Comparison of ENCODE assay signal across 7 cellular contexts in genomic region chr6:37131104-37131959, GRCh38. TPM values are rescaled to one million over a fixed set of nuclear protein-coding genes. Genes with fewer than 3 reads are reported as not detected.
A peak's percentile ranks its signal among the peaks of the same experiment; 100 is the strongest.
DNase-seq lines count a peak whose midpoint lies in the region; ATAC-seq, FAIRE-seq and TF ChIP-seq lines count a peak whose summit lies in the region.

No MANE protein-coding gene starts in this region.

- no peaks in the 10 kb centered on the region for H3K36me3 ChIP-seq in mammary epithelial cell (ENCODE audit: insufficient read depth, low read length)
- H3K36me3 ChIP-seq in lower lobe of right lung: no peaks in the 10 kb centered on the region

- peak overlapping the region; percentile 41 for H2AFZ ChIP-seq in mammary epithelial cell (ENCODE audit: low read depth, low read length)

- H3K27ac ChIP-seq in mammary epithelial cell (ENCODE audit: insufficient read depth, low read depth, low read length) (no peak overlapping the region), lower lobe of right lung (peak overlapping the region; percentile 74)

- DNase-seq in NCI-H2107 (lab: John Stamatoyannopoulos, UW) (peak; percentile 25), mammary epithelial cell (no peak), lower lobe of right lung (peak; percentile 89), ureter (ENCODE audit: low spot score) (peak; percentile 79), RCC 7860 (ENCODE audit: low spot score) (no peak)
- no peak for DNase-seq in activated CD4-positive, alpha-beta T cell treated with anti-CD3 and anti-CD28 coated beads for 4 hours

- H3K27me3 ChIP-seq in mammary epithelial cell (ENCODE audit: insufficient read depth, low read length) (no peaks in the 10 kb centered on the region), lower lobe of right lung (ENCODE audit: low read depth) (no peaks in the 10 kb centered on the region)

- H3K4me1 ChIP-seq in mammary epithelial cell (ENCODE audit: insufficient read depth, low read length): peaks cover 64% of the 10 kb centered on the region
- peaks cover 49% of the 10 kb centered on the region for H3K4me1 ChIP-seq in lower lobe of right lung

- TF ChIP-seq CTCF in mammary epithelial cell (conservative IDR thresholded peaks at IDR 0.05 in 1 of 2, IDR thresholded peaks at IDR 0.05 in 1 of 2; ENCODE audit: extremely low read depth in 1 of 2, insufficient read depth in 1 of 2, low read depth in 1 of 2, low read length in 2 of 2) (no peak), lower lobe of right lung (IDR thresholded peaks at IDR 0.05) (no peak)

- peak; percentile 77 to 86 for ATAC-seq in lower lobe of right lung
- no peak for ATAC-seq in GM19395 (IDR thresholded peaks at IDR 0.05; ENCODE audit: unreplicated experiment)

- in situ Hi-C loops in mammary epithelial cell (cut with MboI; ENCODE audit: low sequenced_read_pairs in 2 of 2): loop anchor here in 1 of 2 donors (5.0 kb wide), 1 partner anchor 74 kb away; no protein-coding TSS in a partner anchor

- CTCF ChIA-PET in mammary epithelial cell (lab: Charles Lee; ENCODE audit: low non-redundant PET): interaction anchor here (0.6 kb wide), 2 partner anchors 77 to 301 kb away, joined by 4 to 5 read pairs; no protein-coding TSS in a partner anchor

- no peak overlapping the region for H3K9ac ChIP-seq in mammary epithelial cell (ENCODE audit: insufficient read depth, low read length)

- peak overlapping the region; percentile 4 for H3K4me2 ChIP-seq in mammary epithelial cell (ENCODE audit: insufficient read depth, low read depth, low read length)

- no TSS peak for BruUV-seq in mammary epithelial cell (replicated peaks; lab: Mats Ljungman, UMichigan)

- intact Hi-C loops in mammary epithelial cell (cut with micrococcal nuclease): no loop called here
- intact Hi-C loops in lower lobe of right lung (cut with DNase I): no loop called here

- H3K79me2 ChIP-seq in mammary epithelial cell (ENCODE audit: insufficient read depth, low read length): no peaks in the 10 kb centered on the region

- H3K4me3 ChIP-seq in mammary epithelial cell (replicated peaks in 1 of 3; ENCODE audit: insufficient read depth in 1 of 3, low read depth in 2 of 3, low read length in 3 of 3): no peak overlapping the region
- no peak overlapping the region for H3K4me3 ChIP-seq in lower lobe of right lung

- no peaks in the 10 kb centered on the region for H4K20me1 ChIP-seq in mammary epithelial cell (ENCODE audit: insufficient read depth, low read length)

- H3K9me3 ChIP-seq in mammary epithelial cell (replicated peaks; ENCODE audit: insufficient read depth, low read length): no peaks in the 10 kb centered on the region
- no peaks in the 10 kb centered on the region for H3K9me3 ChIP-seq in lower lobe of right lung

- no peak for FAIRE-seq in RCC 7860 (lab: Jason Lieb, UNC)

- dilution Hi-C loops in mammary epithelial cell (cut with HindIII; ENCODE audit: low sequenced_read_pairs): no loop called here

- 19% methylated on average over 9 of the region's 15 CpGs for WGBS in mammary epithelial cell (ENCODE audit: low coverage, missing lambda C conversion rate)

RNA-seq across cellular contexts. Expression of gene PIM1, which starts 38.6 kb away (rescaled TPM):
- total RNA-seq in mammary epithelial cell (10 to 100 TPM in 1 of 2 donors, 1 to 10 TPM in 1; 4.7 to 29.6 TPM), lower lobe of right lung (56.8 TPM), ureter (35.0 TPM)
- polyA plus RNA-seq in mammary epithelial cell: 6.3 TPM
- 11.7 TPM for polyA minus RNA-seq in mammary epithelial cell

Comparison
In these comparisons a context has a peak if more than half of its experiments do, and no peak if none do; other contexts are left out.
1. DNase-seq: peak in NCI-H2107 (single experiment), lower lobe of right lung (single experiment) and ureter (single experiment); none in mammary epithelial cell (single experiment), RCC 7860 (single experiment) and activated CD4-positive, alpha-beta T cell treated with anti-CD3 and anti-CD28 coated beads for 4 hours (0 of 2).